In the genomic region with DNA sequence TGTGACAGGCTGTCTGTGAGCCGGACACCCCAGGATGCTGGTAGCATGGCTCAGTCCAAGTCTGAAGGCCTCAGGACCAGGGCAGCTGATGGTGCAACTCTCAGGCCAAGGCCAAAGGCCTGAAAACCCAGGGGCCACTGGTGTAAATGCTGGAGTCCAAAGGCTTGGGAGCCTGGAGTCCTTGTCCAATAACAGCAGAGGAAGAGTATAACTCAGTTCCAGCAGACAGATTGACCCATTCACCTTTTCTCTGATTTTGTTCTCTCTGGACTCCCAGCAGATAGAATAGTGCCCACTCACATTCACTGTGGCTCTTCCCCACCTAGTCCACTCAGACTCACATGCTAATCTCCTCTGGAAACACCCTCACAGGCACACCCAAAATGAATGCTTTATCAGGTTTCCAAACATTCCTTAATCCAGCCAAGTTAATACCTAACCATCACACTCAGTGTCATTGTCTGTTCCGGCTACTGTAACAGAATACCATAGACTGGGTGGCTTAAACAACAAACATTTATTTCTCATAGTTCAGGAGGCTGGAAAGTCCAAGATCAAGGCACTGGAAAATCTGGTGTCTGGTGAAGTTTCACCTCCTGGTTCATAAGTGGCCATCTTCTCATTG, we compare ENCODE assay signal across 21 cellular contexts. TPM values are rescaled to one million over a fixed set of nuclear protein-coding genes. Genes with fewer than 3 reads are reported as not detected.
DNase-seq lines count a peak whose midpoint lies in the region; ATAC-seq, FAIRE-seq and TF ChIP-seq lines count a peak whose summit lies in the region.
"Had no signal": no experiment of that assay in that cellular context is flagged by ENCODE, and none has a peak within 500 bp of the region (broad histone marks: within the 10 kb centered on the region; RNA-seq: fewer than 3 reads in every experiment).

No MANE protein-coding gene starts in this region.

- H3K36me3 ChIP-seq in right lobe of liver: no peaks in the 10 kb centered on the region
- no peaks in the 10 kb centered on the region for H3K36me3 ChIP-seq in stomach
- H3K36me3 ChIP-seq: HAP-1 had no signal

- 28% methylated on average over 1 of the region's 2 CpGs for WGBS in right lobe of liver (ENCODE audit: insufficient coverage, low coverage, low lambda C conversion rate, missing lambda C conversion rate)
- 66 to 83% (median 72%) methylated on average over 2 of the region's 2 CpGs for WGBS in stomach, 5 donors

- ATAC-seq in right lobe of liver: peak; percentile 74 to 86 (median 76)

- TF ChIP-seq EP300 in stomach (IDR thresholded peaks at IDR 0.05): no peak

- intact Hi-C loops in right lobe of liver (cut with DNase I) (no loop called here), stomach (cut with DNase I; ENCODE audit: low total_unique reads) (no loop called here)

- in situ Hi-C loops in Caki2 (cut with HindIII; ENCODE audit: low pct_unique_long_range_greater_than_20kb, low sequenced_read_pairs): no loop called here

- no peak overlapping the region for H3K4me3 ChIP-seq in epithelial cell of proximal tubule (ENCODE audit: low read depth, low read length)
- H3K4me3 ChIP-seq in right lobe of liver: no peak overlapping the region
- no peak overlapping the region for H3K4me3 ChIP-seq in stomach
- H3K4me3 ChIP-seq: GM23248, HAP-1, SK-N-MC had no signal

- TF ChIP-seq POLR2A in right lobe of liver (IDR thresholded peaks at IDR 0.05): peak; percentile 7
- TF ChIP-seq POLR2A in stomach (IDR thresholded peaks at IDR 0.05): no peak

- FAIRE-seq in frontal cortex (lab: Jason Lieb, UNC): no peak
- FAIRE-seq: HTR-8/SVneo had no signal

- no peak overlapping the region for H3K27ac ChIP-seq in right lobe of liver
- peak overlapping the region in 4 of 5 donors; percentile 37 to 74 (median 54) for H3K27ac ChIP-seq in stomach
- H3K27ac ChIP-seq: GM23248, SK-N-MC had no signal

- H3K4me1 ChIP-seq in right lobe of liver (peaks cover 0 to 10% (median 2%) of the 10 kb centered on the region in 4 donors), stomach (peaks cover 5 to 22% (median 13%) of the 10 kb centered on the region in 4 donors)

- no peaks in the 10 kb centered on the region for H3K27me3 ChIP-seq in right lobe of liver
- H3K27me3 ChIP-seq in stomach: no peaks in the 10 kb centered on the region

- DNase-seq in Caki2 (ENCODE audit: low read depth) (peak; percentile 86), epithelial cell of proximal tubule (ENCODE audit: low read depth) (peak; percentile 63), right lobe of liver (peak; percentile 53 to 87 (median 85)), stomach (no peak), NCI-H345 treated with DMSO at 0.1 percent for 48 hours (lab: John Stamatoyannopoulos, UW; ENCODE audit: unreplicated experiment) (no peak), COR-L47 (lab: John Stamatoyannopoulos, UW) (no peak), NCI-H1105 treated with DMSO at 0.1 percent for 48 hours (lab: John Stamatoyannopoulos, UW) (no peak), frontal cortex (ENCODE audit: low spot score in 2 of 2) (no peak)
- DNase-seq: C1 segment of cervical spinal cord, GDM1, GM23248, Kasumi-1, MM.1S, NCI-H1092 treated with DMSO at 0.1 percent for 48 hours, NCI-H2081 treated with DMSO at 0.1 percent for 48 hours, NCI-H774, OCI-M1, SHP77 had no signal

- H3K9me3 ChIP-seq in right lobe of liver: no peaks in the 10 kb centered on the region
- H3K9me3 ChIP-seq in stomach: no peaks in the 10 kb centered on the region
- H3K9me3 ChIP-seq: HAP-1 had no signal

- TF ChIP-seq CTCF in epithelial cell of proximal tubule (conservative IDR thresholded peaks at IDR 0.05; ENCODE audit: low read depth, low read length): no peak
- no peak for TF ChIP-seq CTCF in right lobe of liver (IDR thresholded peaks at IDR 0.05)
- TF ChIP-seq CTCF in stomach (IDR thresholded peaks at IDR 0.05): no peak

RNA-seq across cellular contexts. Expression of gene TRAF3IP2, which starts 5.0 kb away (rescaled TPM):
- 41.7 and 48.9 TPM in 2 replicates for total RNA-seq in Caki2 (2014; rRNA removed; shearing (Covaris generic); ENCODE audit: low replicate concordance)
- total RNA-seq in epithelial cell of proximal tubule (31.3 and 37.8 TPM in 2 replicates), right lobe of liver (10 to 100 TPM in 2 of 6 experiments, 1 to 10 TPM in 4; 5.0 to 21.9 (median 8.6) TPM), stomach (10 to 100 TPM; 11.1 to 87.2 (median 23.5) TPM), frontal cortex (6.1 TPM)
- 10 to 100 TPM; 40.6 to 64.4 (median 62.5) TPM for polyA plus RNA-seq in stomach

Comparison
In these comparisons a context has a peak if more than half of its experiments do, and no peak if none do; other contexts are left out.
1. DNase-seq: peak in Caki2 (single experiment), epithelial cell of proximal tubule (single experiment) and right lobe of liver (3 of 3); none in stomach (single experiment), NCI-H345 treated with DMSO at 0.1 percent for 48 hours (single experiment), COR-L47 (single experiment), NCI-H1105 treated with DMSO at 0.1 percent for 48 hours (single experiment) and frontal cortex (0 of 2).
2. H3K27ac ChIP-seq: peak in stomach (4 of 5); none in right lobe of liver (0 of 3).